Comparison of ENCODE assay signal across 25 cellular contexts in genomic region chr3:38626171-38626570, GRCh38. TPM values are rescaled to one million over a fixed set of nuclear protein-coding genes. Genes with fewer than 3 reads are reported as not detected.
A peak's percentile ranks its signal among the peaks of the same experiment; 100 is the strongest.
DNase-seq lines count a peak whose midpoint lies in the region; ATAC-seq, FAIRE-seq and TF ChIP-seq lines count a peak whose summit lies in the region.
"Had no signal": no experiment of that assay in that cellular context is flagged by ENCODE, and none has a peak within 500 bp of the region (broad histone marks: within the 10 kb centered on the region; RNA-seq: fewer than 3 reads in every experiment).

No MANE protein-coding gene starts in this region.

- no peak overlapping the region for H2BK5ac ChIP-seq in trophoblast cell (ENCODE audit: low read depth, low read length, poor library complexity)

- no peaks in the 10 kb centered on the region for H3K27me3 ChIP-seq in bronchial epithelial cell (ENCODE audit: control insufficient read depth, insufficient read depth, low read length)
- no peaks in the 10 kb centered on the region for H3K27me3 ChIP-seq in trophoblast cell (ENCODE audit: insufficient read depth, low read length)
- no peaks in the 10 kb centered on the region for H3K27me3 ChIP-seq in heart right ventricle
- H3K27me3 ChIP-seq: BE2C, BLaER1 had no signal

- no peak overlapping the region for H2BK120ac ChIP-seq in trophoblast cell (ENCODE audit: insufficient read depth, low read length, poor library complexity)

- H3K4me3 ChIP-seq in bronchial epithelial cell (ENCODE audit: low read depth, low read length) (no peak overlapping the region), trophoblast cell (ENCODE audit: low read depth, low read length) (no peak overlapping the region), heart right ventricle (no peak overlapping the region)
- H3K4me3 ChIP-seq: BLaER1 had no signal

- H3K36me3 ChIP-seq in bronchial epithelial cell (ENCODE audit: control insufficient read depth, insufficient read depth, low read length) (no peaks in the 10 kb centered on the region), trophoblast cell (ENCODE audit: control insufficient read depth in 1 of 2, insufficient read depth in 2 of 2, low read length in 2 of 2) (no peaks in the 10 kb centered on the region), heart right ventricle (peaks cover 0 to 35% (median 0%) of the 10 kb centered on the region in 9 donors)
- H3K36me3 ChIP-seq: BE2C, BLaER1 had no signal

- H2AK5ac ChIP-seq in trophoblast cell (ENCODE audit: low read length), result no peak overlapping the region

- peak; percentile 79 for FAIRE-seq in bronchial epithelial cell (lab: Jason Lieb, UNC)
- FAIRE-seq: A204.1, D721Med, G401.6, GM12891, GM19239 had no signal

- H4K91ac ChIP-seq in trophoblast cell (ENCODE audit: low read depth, low read length), result no peak overlapping the region

- H3K27ac ChIP-seq in trophoblast cell (ENCODE audit: low read depth, low read length) (no peak overlapping the region), heart right ventricle (no peak overlapping the region)
- H3K27ac ChIP-seq: BLaER1 had no signal

- no peak overlapping the region for H4K8ac ChIP-seq in trophoblast cell (ENCODE audit: low read depth, low read length)

- H2BK12ac ChIP-seq in trophoblast cell (ENCODE audit: low read length), result no peak overlapping the region

- no peak overlapping the region for H3K4me2 ChIP-seq in trophoblast cell (ENCODE audit: low read length)
- H3K4me2 ChIP-seq: BLaER1 had no signal

- H3K14ac ChIP-seq in trophoblast cell (ENCODE audit: low read length), result no peak overlapping the region

- no peak overlapping the region for H3K4ac ChIP-seq in trophoblast cell (ENCODE audit: low read depth, low read length)

- no peak overlapping the region for H3K18ac ChIP-seq in trophoblast cell (ENCODE audit: low read length)

- WGBS in trophoblast cell (ENCODE audit: extremely low coverage, insufficient coverage, insufficient read length), result no CpG with 5 or more reads among the region's 5 CpGs
- whole genome bisulfite sequencing in heart right ventricle, 2 donors, result 72% methylated on average over 5 of the region's 5 CpGs

- no peak for TF ChIP-seq CTCF in bronchial epithelial cell (IDR thresholded peaks at IDR 0.05; ENCODE audit: insufficient read depth, low read length, severe bottlenecking)
- TF ChIP-seq CTCF in heart right ventricle (IDR thresholded peaks at IDR 0.05), result no peak

- no peak overlapping the region for H3K9ac ChIP-seq in trophoblast cell (ENCODE audit: low read length)
- H3K9ac ChIP-seq: BLaER1 had no signal

- peak; percentile 16 for DNase-seq in NCI-H69 (lab: John Stamatoyannopoulos, UW)
- DNase-seq in bronchial epithelial cell (ENCODE audit: low read depth), result peak; percentile 10
- peak; percentile 51 for DNase-seq in kidney tubule cell (ENCODE audit: low spot score)
- peak; percentile 80 to 85 for DNase-seq in trophoblast cell
- no peak for DNase-seq in heart right ventricle
- DNase-seq in mucosa of gallbladder (ENCODE audit: low spot score), result no peak
- no peak for DNase-seq in amygdala (lab: John Stamatoyannopoulos, UW)
- no peak for DNase-seq in CD1c-positive myeloid dendritic cell (ENCODE audit: extremely low spot score)
- DNase-seq: 8988T; ACHN; BE2C; C1 segment of cervical spinal cord; Caco-2; Calu3; CD4-positive, alpha-beta T cell; CD8-positive, alpha-beta T cell; DMS79 treated with DMSO at 0.1 percent for 48 hours; GF-D8 had no signal

- intact Hi-C loops in heart right ventricle (cut with DNase I), result no loop called here

- no peak overlapping the region for H3K23ac ChIP-seq in trophoblast cell (ENCODE audit: low read length)

- H3K9me3 ChIP-seq in trophoblast cell (ENCODE audit: insufficient read depth, low read depth, low read length), result peaks cover 3% of the 10 kb centered on the region
- H3K9me3 ChIP-seq in heart right ventricle, result no peaks in the 10 kb centered on the region
- H3K9me3 ChIP-seq: BE2C, BLaER1, Caco-2 had no signal

- no peaks in the 10 kb centered on the region for H3K79me1 ChIP-seq in trophoblast cell (ENCODE audit: low read length)

- H3K4me1 ChIP-seq in trophoblast cell (ENCODE audit: control insufficient read depth in 1 of 2, insufficient read depth in 2 of 2, low read length in 2 of 2) (no peaks in the 10 kb centered on the region), heart right ventricle (peaks cover 0 to 17% (median 7%) of the 10 kb centered on the region in 9 donors)
- H3K4me1 ChIP-seq: BE2C, Caco-2 had no signal

- ATAC-seq in heart right ventricle, result no peak
- ATAC-seq: CD8-positive, alpha-beta T cell had no signal

- no peak overlapping the region for H4K12ac ChIP-seq in trophoblast cell (ENCODE audit: low read depth, low read length)

- no peak overlapping the region for H2AFZ ChIP-seq in trophoblast cell (ENCODE audit: insufficient read depth, low read length, poor library complexity)

- no peaks in the 10 kb centered on the region for H3K79me2 ChIP-seq in trophoblast cell (ENCODE audit: control insufficient read depth, insufficient read depth, low read length, poor library complexity)

RNA-seq across cellular contexts. Expression of gene SCN5A, which starts 23.3 kb away (rescaled TPM):
- total RNA-seq in bronchial epithelial cell (under 0.01 TPM in 1 of 2 replicates, not detected in the other), heart right ventricle (100 to 1,000 TPM; 122 to 254 (median 182) TPM), mucosa of gallbladder (0.20 TPM)
- polyA plus RNA-seq in trophoblast cell (2013), result 0.93 and 0.94 TPM in 2 replicates
- polyA plus RNA-seq in heart right ventricle, result 10 to 100 TPM; 29.9 to 61.5 TPM
- polyA plus RNA-seq: CD14-positive monocyte had no signal

Comparison
In these comparisons a context has a peak if more than half of its experiments do, and no peak if none do; other contexts are left out.
1. DNase-seq: peak in NCI-H69 (single experiment), bronchial epithelial cell (single experiment), kidney tubule cell (single experiment) and trophoblast cell (2 of 2); none in heart right ventricle (0 of 2), mucosa of gallbladder (single experiment), amygdala (0 of 56) and CD1c-positive myeloid dendritic cell (single experiment).
2. RNA of gene SCN5A, which starts 23.3 kb away (total RNA-seq): 122 to 254 TPM in heart right ventricle; 0.20 TPM in mucosa of gallbladder (single experiment) and under 0.01 TPM in bronchial epithelial cell; every median in the first group is over 100 times any median in the second.